In genomic region chr17:8337802-8338744, GRCh38 we compare ENCODE assay signal across 12 cellular contexts. TPM values are rescaled to one million over a fixed set of nuclear protein-coding genes. Genes with fewer than 3 reads are reported as not detected.
DNase-seq lines count a peak whose midpoint lies in the region; FAIRE-seq and TF ChIP-seq lines count a peak whose summit lies in the region.
"Had no signal": no experiment of that assay in that cellular context is flagged by ENCODE, and none has a peak within 500 bp of the region (broad histone marks: within the 10 kb centered on the region; RNA-seq: fewer than 3 reads in every experiment).

No MANE protein-coding gene starts in this region.

- H3K9ac ChIP-seq in astrocyte (ENCODE audit: low read length), result no peak overlapping the region

- H3K36me3 Mint-ChIP-seq in astrocyte (ENCODE audit: low read depth, unreplicated experiment) (peaks cover 2% of the 10 kb centered on the region), neural crest cell (ENCODE audit: low read depth) (no peaks in the 10 kb centered on the region)

- H2AFZ ChIP-seq in astrocyte (ENCODE audit: low read depth, low read length), result no peak overlapping the region

- no peaks in the 10 kb centered on the region for H4K20me1 ChIP-seq in astrocyte (ENCODE audit: insufficient read depth, low read length)

- H3K4me1 Mint-ChIP-seq in astrocyte (ENCODE audit: low read depth, unreplicated experiment), result peaks cover 4% of the 10 kb centered on the region
- H3K4me1 Mint-ChIP-seq in neural crest cell, result peaks cover 12% of the 10 kb centered on the region

- H3K27me3 ChIP-seq in astrocyte (ENCODE audit: insufficient read depth, low read length), result peaks cover 16% of the 10 kb centered on the region

- no peak overlapping the region for H3K4me3 ChIP-seq in astrocyte (ENCODE audit: insufficient read depth, low read depth, low read length)
- H3K4me3 ChIP-seq: lung had no signal

- H3K4me1 ChIP-seq in astrocyte (ENCODE audit: insufficient read depth, low read length), result no peaks in the 10 kb centered on the region

- H3K79me2 ChIP-seq in astrocyte (ENCODE audit: insufficient read depth, low read length), result no peaks in the 10 kb centered on the region

- H3K9me3 ChIP-seq in astrocyte (ENCODE audit: insufficient read depth, low read depth, low read length), result no peaks in the 10 kb centered on the region

- no peaks in the 10 kb centered on the region for H3K36me3 ChIP-seq in astrocyte (ENCODE audit: insufficient read depth, low read length)

- peak overlapping the region; percentile 28 for H3K4me2 ChIP-seq in astrocyte (ENCODE audit: low read length)

- H3K4me3 Mint-ChIP-seq in astrocyte (ENCODE audit: unreplicated experiment) (no peak overlapping the region), neural crest cell (no peak overlapping the region)
- H3K4me3 Mint-ChIP-seq: activated T-helper 1 cell treated with anti-CD3 and anti-CD28 coated beads, Interleukin-12 subunit alpha, Interleukin-12 subunit beta, Interleukin-2, Interleukin-4 antibody, amounts not matched to agents 30 ng/mL and 10 ng/mL and 1 ng/mL, durations not matched to agents 14 hours and 24 hours and 36 hours had no signal

- no peak for TF ChIP-seq CTCF in astrocyte (IDR thresholded peaks at IDR 0.05; ENCODE audit: insufficient read depth, low read depth, low read length)
- no peak for TF ChIP-seq CTCF in neural crest cell (conservative IDR thresholded peaks at IDR 0.05)

- H3K9me3 Mint-ChIP-seq in astrocyte (ENCODE audit: unreplicated experiment), result no peaks in the 10 kb centered on the region
- no peaks in the 10 kb centered on the region for H3K9me3 Mint-ChIP-seq in neural crest cell
- H3K9me3 Mint-ChIP-seq: activated T-helper 1 cell treated with anti-CD3 and anti-CD28 coated beads, Interleukin-12 subunit alpha, Interleukin-12 subunit beta, Interleukin-2, Interleukin-4 antibody, amounts not matched to agents 30 ng/mL and 10 ng/mL and 1 ng/mL, durations not matched to agents 14 hours and 24 hours and 36 hours had no signal

- DNase-seq in GDM1 (lab: John Stamatoyannopoulos, UW), result peak; percentile 25
- DNase-seq in MV-4-11 (lab: John Stamatoyannopoulos, UW), result peak; percentile 64
- DNase-seq in astrocyte (ENCODE audit: low read depth), result no peak
- DNase-seq in neural crest cell (ENCODE audit: low read depth, low spot score), result no peak
- no peak for DNase-seq in stimulated activated naive CD4-positive, alpha-beta T cell treated with Interleukin-2 at 50 U/mL for 16 hours (lab: John Stamatoyannopoulos, UW)
- DNase-seq in occipital lobe (lab: John Stamatoyannopoulos, UW), result no peak
- DNase-seq in NCI-H1436 treated with DMSO at 0.1 percent for 48 hours (lab: John Stamatoyannopoulos, UW), result no peak
- DNase-seq in AG08396 (ENCODE audit: low spot score), result no peak

- H3K27me3 Mint-ChIP-seq in astrocyte (ENCODE audit: low read depth, unreplicated experiment) (peaks cover 10% of the 10 kb centered on the region), neural crest cell (ENCODE audit: low read depth) (peaks cover 16% of the 10 kb centered on the region)

- H3K27ac Mint-ChIP-seq in astrocyte (ENCODE audit: unreplicated experiment) (no peak overlapping the region), neural crest cell (ENCODE audit: unreplicated experiment) (peak overlapping the region; percentile 8)

- no peak for FAIRE-seq in astrocyte (lab: Jason Lieb, UNC)
- FAIRE-seq: frontal cortex had no signal

- H3K27ac ChIP-seq in astrocyte (ENCODE audit: low read depth, low read length), result no peak overlapping the region

RNA-seq across cellular contexts. Expression of gene ODF4, which starts 1.6 kb away (rescaled TPM):
- total RNA-seq in astrocyte (not detected in 2 replicates), neural crest cell (not detected in 2 replicates), occipital lobe (not detected)
- total RNA-seq: activated T-helper 1 cell treated with anti-CD3 and anti-CD28 coated beads, Interleukin-12 subunit alpha, Interleukin-12 subunit beta, Interleukin-2, Interleukin-4 antibody, amounts not matched to agents 30 ng/mL and 10 ng/mL and 1 ng/mL, durations not matched to agents 14 hours and 24 hours and 36 hours; frontal cortex; lung; OCI-LY7 had no signal

RNA-seq across cellular contexts. Expression of gene ARHGEF15, which starts 28.0 kb away (rescaled TPM):
- 0.23 TPM in 1 of 2 replicates, not detected in the other for total RNA-seq in astrocyte
- total RNA-seq in neural crest cell, result not detected in 2 replicates
- 0.47 TPM for total RNA-seq in occipital lobe
- total RNA-seq: activated T-helper 1 cell treated with anti-CD3 and anti-CD28 coated beads, Interleukin-12 subunit alpha, Interleukin-12 subunit beta, Interleukin-2, Interleukin-4 antibody, amounts not matched to agents 30 ng/mL and 10 ng/mL and 1 ng/mL, durations not matched to agents 14 hours and 24 hours and 36 hours; OCI-LY7 had no signal

RNA-seq across cellular contexts. Expression of gene SLC25A35, which starts 42.9 kb away (rescaled TPM):
- total RNA-seq in astrocyte (2.1 and 2.8 TPM in 2 replicates), neural crest cell (2.3 and 3.5 TPM in 2 replicates), occipital lobe (0.31 TPM)

RNA-seq across cellular contexts. Expression of gene RPL26, which starts 44.9 kb away (rescaled TPM):
- total RNA-seq in astrocyte (1,192 and 1,342 TPM in 2 replicates), neural crest cell (1,793 and 1,885 TPM in 2 replicates), occipital lobe (3,834 TPM)

Comparison
In these comparisons a context has a peak if more than half of its experiments do, and no peak if none do; other contexts are left out.
1. DNase-seq: peak in GDM1 (single experiment) and MV-4-11 (single experiment); none in astrocyte (single experiment), neural crest cell (single experiment), stimulated activated naive CD4-positive, alpha-beta T cell treated with Interleukin-2 at 50 U/mL for 16 hours (single experiment), occipital lobe (single experiment), NCI-H1436 treated with DMSO at 0.1 percent for 48 hours (single experiment) and AG08396 (single experiment).